In the genomic region with DNA sequence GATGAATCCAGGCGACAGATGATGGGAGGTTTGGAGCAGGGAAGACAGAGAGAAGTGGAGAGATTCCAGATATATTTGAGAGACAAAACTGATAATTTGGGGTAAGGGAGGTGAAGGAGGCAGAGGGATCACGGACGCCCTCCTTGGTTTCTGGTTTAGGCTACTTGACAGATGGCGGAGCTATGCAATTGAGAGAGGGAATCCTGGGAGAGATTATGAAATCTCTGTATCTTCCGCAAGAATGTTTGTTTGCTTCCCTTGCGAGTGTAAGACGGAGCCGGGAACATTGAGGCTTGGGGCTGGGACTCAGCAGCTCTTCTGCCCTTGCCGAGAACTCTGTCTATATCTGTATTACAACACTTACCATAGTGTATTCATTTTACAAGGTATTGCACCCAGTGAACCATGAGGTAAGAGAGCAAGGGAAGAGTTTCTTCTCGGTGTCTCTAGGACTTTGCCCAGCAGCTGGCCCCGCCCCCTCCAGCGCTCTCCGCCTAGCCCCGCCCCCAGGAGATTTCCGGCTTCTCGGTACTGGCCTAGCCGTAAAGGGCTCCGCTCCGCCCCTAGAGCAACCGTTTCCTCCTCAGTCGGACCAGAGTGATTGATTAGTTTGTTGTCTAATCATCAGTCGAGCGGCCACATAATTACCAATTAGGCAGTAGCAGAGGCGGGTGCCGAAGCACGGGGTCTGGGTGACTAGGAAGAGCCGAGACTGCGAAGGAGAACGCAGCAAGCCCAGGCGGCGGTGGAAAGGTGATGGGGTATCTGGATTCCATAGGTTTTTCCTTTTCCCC, we compare ENCODE assay signal across 8 cellular contexts. TPM values are rescaled to one million over a fixed set of nuclear protein-coding genes. Genes with fewer than 3 reads are reported as not detected.
A peak's percentile ranks its signal among the peaks of the same experiment; 100 is the strongest.
DNase-seq lines count a peak whose midpoint lies in the region; ATAC-seq and TF ChIP-seq lines count a peak whose summit lies in the region.

A gene with protein sequence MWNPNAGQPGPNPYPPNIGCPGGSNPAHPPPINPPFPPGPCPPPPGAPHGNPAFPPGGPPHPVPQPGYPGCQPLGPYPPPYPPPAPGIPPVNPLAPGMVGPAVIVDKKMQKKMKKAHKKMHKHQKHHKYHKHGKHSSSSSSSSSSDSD (plus strand): TSS at position 695 of the 794 bp plus-strand sequence. CDS start 981 bp downstream, outside the sequence.

- ATAC-seq in GM18909 (IDR thresholded peaks at IDR 0.05; ENCODE audit: poor library complexity, unreplicated experiment) (peak; percentile 98), HG03175 (IDR thresholded peaks at IDR 0.05; ENCODE audit: unreplicated experiment) (peak; percentile 99), WTC11 (peak; percentile 99)

- peak within 1 kb of the TSS; percentile 99 for H3K27ac Mint-ChIP-seq in WTC11

- POLR2A ChIA-PET in WTC11 (lab: Charles Lee): interaction anchor here (0.7 to 1.3 kb wide), 7 partner anchors 10 to 226 kb away, joined by 3 to 7 read pairs (median 4); a partner anchor contains a TSS

- H3K27me3 Mint-ChIP-seq in WTC11 (ENCODE audit: low read depth): no peaks in the 10 kb centered on the region

- DNase-seq in AG08395 (ENCODE audit: low spot score) (peak; percentile 98), NCI-H226 (peak; percentile 100), WTC11 (ENCODE audit: low spot score) (peak; percentile 99), cardiac fibroblast (ENCODE audit: low read depth in 2 of 2) (peak; percentile 100), iPS-NIHi7 (ENCODE audit: extremely low spot score) (peak; percentile 96), smooth muscle cell of the brain vasculature (ENCODE audit: low read depth, low spot score) (peak; percentile 97)

- H3K4me1 Mint-ChIP-seq in WTC11: peaks cover 32% of the 10 kb centered on the region

- peak within 1 kb of the TSS; percentile 67 for H3K4me3 ChIP-seq in cardiac fibroblast (replicated peaks in 1 of 2; ENCODE audit: low read depth in 2 of 2, low read length in 2 of 2)

- H3K4me3 Mint-ChIP-seq in WTC11: peak within 1 kb of the TSS; percentile 94

- no peaks in the 10 kb centered on the region for H3K9me3 Mint-ChIP-seq in WTC11

- TF ChIP-seq CTCF in WTC11 (IDR thresholded peaks at IDR 0.05): no peak
- no peak for TF ChIP-seq CTCF in cardiac fibroblast (IDR thresholded peaks at IDR 0.05; ENCODE audit: low read depth, low read length)

- CTCF ChIA-PET in WTC11 (lab: Charles Lee): interaction anchor here (0.9 to 1.3 kb wide), 5 partner anchors 20 to 120 kb away, joined by 3 to 14 read pairs (median 8); a partner anchor contains a TSS

- H3K36me3 Mint-ChIP-seq in WTC11: peaks cover 25% of the 10 kb centered on the region

TF ChIP-seq in WTC11, 78 proteins besides CTCF, POLR2A, EP300 and RAD21 (continues in another document):
- no peak for TF ChIP-seq EMX1 (CRISPR knock-in tag; IDR thresholded peaks at IDR 0.05)
- no peak for TF ChIP-seq ATF1 (CRISPR knock-in tag; IDR thresholded peaks at IDR 0.05)
- peak; percentile 79 for TF ChIP-seq NFYB (CRISPR knock-in tag; conservative IDR thresholded peaks at IDR 0.05; ENCODE audit: low read depth)
- TF ChIP-seq, protein P1, sequence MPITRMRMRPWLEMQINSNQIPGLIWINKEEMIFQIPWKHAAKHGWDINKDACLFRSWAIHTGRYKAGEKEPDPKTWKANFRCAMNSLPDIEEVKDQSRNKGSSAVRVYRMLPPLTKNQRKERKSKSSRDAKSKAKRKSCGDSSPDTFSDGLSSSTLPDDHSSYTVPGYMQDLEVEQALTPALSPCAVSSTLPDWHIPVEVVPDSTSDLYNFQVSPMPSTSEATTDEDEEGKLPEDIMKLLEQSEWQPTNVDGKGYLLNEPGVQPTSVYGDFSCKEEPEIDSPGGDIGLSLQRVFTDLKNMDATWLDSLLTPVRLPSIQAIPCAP (CRISPR knock-in tag; IDR thresholded peaks at IDR 0.05): no peak
- TF ChIP-seq, protein P2, sequence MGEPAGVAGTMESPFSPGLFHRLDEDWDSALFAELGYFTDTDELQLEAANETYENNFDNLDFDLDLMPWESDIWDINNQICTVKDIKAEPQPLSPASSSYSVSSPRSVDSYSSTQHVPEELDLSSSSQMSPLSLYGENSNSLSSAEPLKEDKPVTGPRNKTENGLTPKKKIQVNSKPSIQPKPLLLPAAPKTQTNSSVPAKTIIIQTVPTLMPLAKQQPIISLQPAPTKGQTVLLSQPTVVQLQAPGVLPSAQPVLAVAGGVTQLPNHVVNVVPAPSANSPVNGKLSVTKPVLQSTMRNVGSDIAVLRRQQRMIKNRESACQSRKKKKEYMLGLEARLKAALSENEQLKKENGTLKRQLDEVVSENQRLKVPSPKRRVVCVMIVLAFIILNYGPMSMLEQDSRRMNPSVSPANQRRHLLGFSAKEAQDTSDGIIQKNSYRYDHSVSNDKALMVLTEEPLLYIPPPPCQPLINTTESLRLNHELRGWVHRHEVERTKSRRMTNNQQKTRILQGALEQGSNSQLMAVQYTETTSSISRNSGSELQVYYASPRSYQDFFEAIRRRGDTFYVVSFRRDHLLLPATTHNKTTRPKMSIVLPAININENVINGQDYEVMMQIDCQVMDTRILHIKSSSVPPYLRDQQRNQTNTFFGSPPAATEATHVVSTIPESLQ (CRISPR knock-in tag; IDR thresholded peaks at IDR 0.05): no peak
- 0 out of 2 replicates have a peak, but pooled peaks have one; percentile 61 for TF ChIP-seq SP1 (CRISPR knock-in tag; conservative IDR thresholded peaks at IDR 0.05)
- TF ChIP-seq CBFB (CRISPR knock-in tag; IDR thresholded peaks at IDR 0.05; ENCODE audit: low read depth): no peak
- TF ChIP-seq, protein P3, sequence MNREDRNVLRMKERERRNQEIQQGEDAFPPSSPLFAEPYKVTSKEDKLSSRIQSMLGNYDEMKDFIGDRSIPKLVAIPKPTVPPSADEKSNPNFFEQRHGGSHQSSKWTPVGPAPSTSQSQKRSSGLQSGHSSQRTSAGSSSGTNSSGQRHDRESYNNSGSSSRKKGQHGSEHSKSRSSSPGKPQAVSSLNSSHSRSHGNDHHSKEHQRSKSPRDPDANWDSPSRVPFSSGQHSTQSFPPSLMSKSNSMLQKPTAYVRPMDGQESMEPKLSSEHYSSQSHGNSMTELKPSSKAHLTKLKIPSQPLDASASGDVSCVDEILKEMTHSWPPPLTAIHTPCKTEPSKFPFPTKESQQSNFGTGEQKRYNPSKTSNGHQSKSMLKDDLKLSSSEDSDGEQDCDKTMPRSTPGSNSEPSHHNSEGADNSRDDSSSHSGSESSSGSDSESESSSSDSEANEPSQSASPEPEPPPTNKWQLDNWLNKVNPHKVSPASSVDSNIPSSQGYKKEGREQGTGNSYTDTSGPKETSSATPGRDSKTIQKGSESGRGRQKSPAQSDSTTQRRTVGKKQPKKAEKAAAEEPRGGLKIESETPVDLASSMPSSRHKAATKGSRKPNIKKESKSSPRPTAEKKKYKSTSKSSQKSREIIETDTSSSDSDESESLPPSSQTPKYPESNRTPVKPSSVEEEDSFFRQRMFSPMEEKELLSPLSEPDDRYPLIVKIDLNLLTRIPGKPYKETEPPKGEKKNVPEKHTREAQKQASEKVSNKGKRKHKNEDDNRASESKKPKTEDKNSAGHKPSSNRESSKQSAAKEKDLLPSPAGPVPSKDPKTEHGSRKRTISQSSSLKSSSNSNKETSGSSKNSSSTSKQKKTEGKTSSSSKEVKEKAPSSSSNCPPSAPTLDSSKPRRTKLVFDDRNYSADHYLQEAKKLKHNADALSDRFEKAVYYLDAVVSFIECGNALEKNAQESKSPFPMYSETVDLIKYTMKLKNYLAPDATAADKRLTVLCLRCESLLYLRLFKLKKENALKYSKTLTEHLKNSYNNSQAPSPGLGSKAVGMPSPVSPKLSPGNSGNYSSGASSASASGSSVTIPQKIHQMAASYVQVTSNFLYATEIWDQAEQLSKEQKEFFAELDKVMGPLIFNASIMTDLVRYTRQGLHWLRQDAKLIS (CRISPR knock-in tag; IDR thresholded peaks at IDR 0.05; ENCODE audit: borderline replicate concordance): no peak
- 0 out of 2 replicates have a peak, but pooled peaks have one; percentile 29 for TF ChIP-seq CREM (CRISPR knock-in tag; IDR thresholded peaks at IDR 0.05)
- no peak for TF ChIP-seq ZNF121 (CRISPR knock-in tag; IDR thresholded peaks at IDR 0.05)
- TF ChIP-seq SMAD3 (CRISPR knock-in tag; IDR thresholded peaks at IDR 0.05; ENCODE audit: borderline replicate concordance): no peak
- TF ChIP-seq, protein P4, sequence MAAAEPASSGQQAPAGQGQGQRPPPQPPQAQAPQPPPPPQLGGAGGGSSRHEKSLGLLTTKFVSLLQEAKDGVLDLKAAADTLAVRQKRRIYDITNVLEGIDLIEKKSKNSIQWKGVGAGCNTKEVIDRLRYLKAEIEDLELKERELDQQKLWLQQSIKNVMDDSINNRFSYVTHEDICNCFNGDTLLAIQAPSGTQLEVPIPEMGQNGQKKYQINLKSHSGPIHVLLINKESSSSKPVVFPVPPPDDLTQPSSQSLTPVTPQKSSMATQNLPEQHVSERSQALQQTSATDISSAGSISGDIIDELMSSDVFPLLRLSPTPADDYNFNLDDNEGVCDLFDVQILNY (CRISPR knock-in tag; IDR thresholded peaks at IDR 0.05): no peak
- TF ChIP-seq PRRX2 (CRISPR knock-in tag; IDR thresholded peaks at IDR 0.05): no peak
- TF ChIP-seq, protein P5, sequence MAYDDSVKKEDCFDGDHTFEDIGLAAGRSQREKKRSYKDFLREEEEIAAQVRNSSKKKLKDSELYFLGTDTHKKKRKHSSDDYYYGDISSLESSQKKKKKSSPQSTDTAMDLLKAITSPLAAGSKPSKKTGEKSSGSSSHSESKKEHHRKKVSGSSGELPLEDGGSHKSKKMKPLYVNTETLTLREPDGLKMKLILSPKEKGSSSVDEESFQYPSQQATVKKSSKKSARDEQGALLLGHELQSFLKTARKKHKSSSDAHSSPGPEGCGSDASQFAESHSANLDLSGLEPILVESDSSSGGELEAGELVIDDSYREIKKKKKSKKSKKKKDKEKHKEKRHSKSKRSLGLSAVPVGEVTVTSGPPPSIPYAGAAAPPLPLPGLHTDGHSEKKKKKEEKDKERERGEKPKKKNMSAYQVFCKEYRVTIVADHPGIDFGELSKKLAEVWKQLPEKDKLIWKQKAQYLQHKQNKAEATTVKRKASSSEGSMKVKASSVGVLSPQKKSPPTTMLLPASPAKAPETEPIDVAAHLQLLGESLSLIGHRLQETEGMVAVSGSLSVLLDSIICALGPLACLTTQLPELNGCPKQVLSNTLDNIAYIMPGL (CRISPR knock-in tag; IDR thresholded peaks at IDR 0.05): no peak

RNA-seq across cellular contexts. Expression of the gene that starts here (rescaled TPM):
- total RNA-seq in WTC11 (2021): 150 to 187 TPM (median 155 TPM) in 3 replicates

Comparison
In these comparisons a context has a peak if more than half of its experiments do, and no peak if none do; other contexts are left out.
1. Peak in every context shown above with its lines: DNase-seq, ATAC-seq and H3K4me3 ChIP-seq.